ENCODE assay signal across 16 cellular contexts in the genomic region with DNA sequence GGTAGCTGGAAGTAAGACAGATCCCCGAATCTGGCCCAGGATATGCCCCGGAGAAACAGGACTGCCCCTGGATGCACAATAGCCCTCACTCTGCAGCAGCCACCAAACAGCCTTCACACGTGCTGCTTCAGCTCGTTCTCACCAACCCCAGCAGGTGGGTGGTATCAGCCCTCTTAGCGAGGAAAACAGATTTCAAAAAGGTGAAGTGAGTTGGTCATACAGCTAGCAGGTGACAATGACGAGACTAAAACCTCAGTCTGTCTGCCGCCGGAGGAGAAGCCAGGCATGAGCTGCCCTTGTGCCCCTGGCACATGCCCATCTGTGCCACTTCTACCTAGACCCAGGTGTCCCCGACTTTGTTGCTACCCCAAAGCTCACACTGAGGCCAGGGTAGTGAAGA.
DNase-seq lines count a peak whose midpoint lies in the region; ATAC-seq, FAIRE-seq and TF ChIP-seq lines count a peak whose summit lies in the region.
"Had no signal": no experiment of that assay in that cellular context is flagged by ENCODE, and none has a peak within 500 bp of the region (broad histone marks: within the 10 kb centered on the region; RNA-seq: fewer than 3 reads in every experiment).

No MANE protein-coding gene starts in this region.

- TF ChIP-seq CTCF in HFFc6 (IDR thresholded peaks at IDR 0.05) (no peak), K562 (IDR thresholded peaks at IDR 0.05 in 2 of 3, conservative IDR thresholded peaks at IDR 0.05 in 1 of 3; ENCODE audit: insufficient read depth in 2 of 3, low read depth in 1 of 3, low read length in 3 of 3) (no peak), right lobe of liver (IDR thresholded peaks at IDR 0.05) (no peak)

- H3K4me1 Mint-ChIP-seq in HFFc6 (ENCODE audit: low read depth): peaks cover 64% of the 10 kb centered on the region
- H3K4me1 Mint-ChIP-seq: central memory CD8-positive, alpha-beta T cell had no signal

- H3K27me3 ChIP-seq in K562 (ENCODE audit: control insufficient read depth in 2 of 2, insufficient read depth in 2 of 2, low read length in 2 of 2): peaks cover under 1 to 11% of the 10 kb centered on the region in 2 experiments; a peak in 3 of 5 replicates
- H3K27me3 ChIP-seq in right lobe of liver: no peaks in the 10 kb centered on the region
- H3K27me3 ChIP-seq: left lung had no signal

- TF ChIP-seq POLR2A in K562 (conservative IDR thresholded peaks at IDR 0.05) (no peak), right lobe of liver (IDR thresholded peaks at IDR 0.05) (no peak)

- no peak for TF ChIP-seq RAD21 in K562 (CRISPR knock-in tag; conservative IDR thresholded peaks at IDR 0.05 in 1 of 2, IDR thresholded peaks at IDR 0.05 in 1 of 2)

- H3K27ac Mint-ChIP-seq in HFFc6: peak overlapping the region; percentile 95
- H3K27ac Mint-ChIP-seq: CD14-positive monocyte had no signal

- H3K36me3 ChIP-seq in K562 (ENCODE audit: control insufficient read depth, insufficient read depth, low read length) (no peaks in the 10 kb centered on the region), right lobe of liver (no peaks in the 10 kb centered on the region)
- H3K36me3 ChIP-seq: left lung had no signal

- no peaks in the 10 kb centered on the region for H3K79me2 ChIP-seq in K562 (ENCODE audit: control insufficient read depth, insufficient read depth, low read length)

- no peak overlapping the region for H3K4me3 ChIP-seq in K562
- H3K4me3 ChIP-seq in right lobe of liver: no peak overlapping the region
- H3K4me3 ChIP-seq: left lung had no signal

- no peak overlapping the region; the same call in 1 of the 2 replicates for H3K4me2 ChIP-seq in K562 (ENCODE audit: insufficient read depth, low read length)
- H3K4me2 ChIP-seq: KMS-11 had no signal

- H3K9ac ChIP-seq in K562 (ENCODE audit: insufficient read depth in 1 of 2, low read depth in 2 of 2, low read length in 2 of 2): no peak overlapping the region
- H3K9ac ChIP-seq: KMS-11 had no signal

- ATAC-seq in K562: no peak
- ATAC-seq in right lobe of liver: no peak
- no peak for ATAC-seq in GM18867 (IDR thresholded peaks at IDR 0.05; ENCODE audit: unreplicated experiment)

- no peaks in the 10 kb centered on the region for H3K27me3 Mint-ChIP-seq in HFFc6 (ENCODE audit: insufficient read depth)
- H3K27me3 Mint-ChIP-seq: central memory CD8-positive, alpha-beta T cell had no signal

- H2AFZ ChIP-seq in K562 (ENCODE audit: low read depth, low read length): 0 out of 2 replicates have a peak overlapping the region, but pooled peaks have one; percentile 74

- intact Hi-C loops in K562 (cut with micrococcal nuclease) (loop anchor here (5.0 kb wide), 1 partner anchor 57 kb away; no protein-coding TSS in a partner anchor), right lobe of liver (cut with DNase I) (loop anchor here (10.0 kb wide), 1 partner anchor 49 kb away; no protein-coding TSS in a partner anchor)

- no peaks in the 10 kb centered on the region for H4K20me1 ChIP-seq in K562 (replicated peaks; ENCODE audit: control insufficient read depth, insufficient read depth, low read length)

- DNase-seq in HFFc6 (no peak), K562 (ENCODE audit: extremely low read depth in 1 of 4, low spot score in 3 of 4) (no peak), right lobe of liver (no peak), NCI-H345 (lab: John Stamatoyannopoulos, UW) (no peak), T-helper 1 cell (no peak)
- DNase-seq in effector CD8-positive, alpha-beta T cell (lab: John Stamatoyannopoulos, UW): no peak
- DNase-seq: DND-41; left lung; NCI-H1105 treated with DMSO at 0.1 percent for 48 hours; stimulated activated naive CD4-positive, alpha-beta T cell treated with Interleukin-2 at 50 U/mL for 16 hours had no signal

- H3K4me3 Mint-ChIP-seq in HFFc6: no peak overlapping the region
- H3K4me3 Mint-ChIP-seq: CD14-positive monocyte; central memory CD8-positive, alpha-beta T cell had no signal

- peaks cover 5% of the 10 kb centered on the region; the same call in 1 of the 2 replicates for H3K36me3 Mint-ChIP-seq in HFFc6 (ENCODE audit: low read depth)
- H3K36me3 Mint-ChIP-seq: CD14-positive monocyte had no signal

- H3K4me1 ChIP-seq in K562 (replicated peaks in 1 of 2; ENCODE audit: control insufficient read depth in 2 of 2, insufficient read depth in 2 of 2, low read length in 2 of 2): peaks cover 13 to 20% of the 10 kb centered on the region in 2 experiments; a peak in 4 of 5 replicates
- H3K4me1 ChIP-seq in right lobe of liver: peaks cover 0 to 79% (median 42%) of the 10 kb centered on the region in 4 donors

- H3K9me3 ChIP-seq in K562 (replicated peaks; ENCODE audit: control insufficient read depth, insufficient read depth, low read depth, low read length) (no peaks in the 10 kb centered on the region), right lobe of liver (no peaks in the 10 kb centered on the region)
- H3K9me3 ChIP-seq: left lung had no signal

- in situ Hi-C loops in K562 (cut with MboI): no loop called here

- no peaks in the 10 kb centered on the region for H3K9me1 ChIP-seq in K562 (ENCODE audit: control insufficient read depth, insufficient read depth, low read length)

- CTCF ChIA-PET in K562 (lab: Yijun Ruan, JAX; ENCODE audit: low intra/inter-chr PET ratio): no interaction called here

- POLR2A ChIA-PET in K562 (lab: Yijun Ruan, JAX): interaction anchor here (0.6 to 2.4 kb wide), 8 partner anchors 8 to 137 kb away, joined by 3 to 9 read pairs (median 3); no protein-coding TSS in a partner anchor

- no peak for TF ChIP-seq EP300 in K562 (IDR thresholded peaks at IDR 0.05; ENCODE audit: low read length)

- no TSS peak for BruUV-seq in K562 (replicated peaks; lab: Mats Ljungman, UMichigan)

- H3K9me3 Mint-ChIP-seq in HFFc6: peaks cover 4% of the 10 kb centered on the region
- H3K9me3 Mint-ChIP-seq: central memory CD8-positive, alpha-beta T cell had no signal

- WGBS in K562 (ENCODE audit: insufficient coverage, low coverage, missing lambda C conversion rate): 60% methylated on average over 9 of the region's 9 CpGs
- 60% methylated on average over 5 of the region's 9 CpGs for WGBS in right lobe of liver (ENCODE audit: insufficient coverage, low coverage, low lambda C conversion rate, missing lambda C conversion rate)

- H3K27ac ChIP-seq in K562 (ENCODE audit: extremely low read depth, low read depth, low read length): no peak overlapping the region
- H3K27ac ChIP-seq in right lobe of liver: peak overlapping the region; percentile 19 to 88 (median 80)
- H3K27ac ChIP-seq in temporal lobe (ENCODE audit: low read depth, low read length): peak overlapping the region; percentile 87
- H3K27ac ChIP-seq: epithelial cell of prostate, KMS-11 had no signal

- no peak for FAIRE-seq in K562 (lab: Jason Lieb, UNC)
